In genomic region chr3:14157951-14158350, GRCh38 we compare ENCODE assay signal across 1 cellular context.
TF ChIP-seq lines count a peak whose summit lies in the region.

No MANE protein-coding gene starts in this region.

TF ChIP-seq in WTC11, 78 proteins besides CTCF, POLR2A, EP300 and RAD21 (continued from another document):
- TF ChIP-seq USF1 (CRISPR knock-in tag; IDR thresholded peaks at IDR 0.05) (no peak), GRHL2 (CRISPR knock-in tag; IDR thresholded peaks at IDR 0.05; ENCODE audit: insufficient replicate concordance, severe bottlenecking) (no peak), NFE2L1 (CRISPR knock-in tag; IDR thresholded peaks at IDR 0.05) (no peak), TCF7 (CRISPR knock-in tag; IDR thresholded peaks at IDR 0.05; ENCODE audit: low read depth) (no peak)
- TF ChIP-seq, protein P1, sequence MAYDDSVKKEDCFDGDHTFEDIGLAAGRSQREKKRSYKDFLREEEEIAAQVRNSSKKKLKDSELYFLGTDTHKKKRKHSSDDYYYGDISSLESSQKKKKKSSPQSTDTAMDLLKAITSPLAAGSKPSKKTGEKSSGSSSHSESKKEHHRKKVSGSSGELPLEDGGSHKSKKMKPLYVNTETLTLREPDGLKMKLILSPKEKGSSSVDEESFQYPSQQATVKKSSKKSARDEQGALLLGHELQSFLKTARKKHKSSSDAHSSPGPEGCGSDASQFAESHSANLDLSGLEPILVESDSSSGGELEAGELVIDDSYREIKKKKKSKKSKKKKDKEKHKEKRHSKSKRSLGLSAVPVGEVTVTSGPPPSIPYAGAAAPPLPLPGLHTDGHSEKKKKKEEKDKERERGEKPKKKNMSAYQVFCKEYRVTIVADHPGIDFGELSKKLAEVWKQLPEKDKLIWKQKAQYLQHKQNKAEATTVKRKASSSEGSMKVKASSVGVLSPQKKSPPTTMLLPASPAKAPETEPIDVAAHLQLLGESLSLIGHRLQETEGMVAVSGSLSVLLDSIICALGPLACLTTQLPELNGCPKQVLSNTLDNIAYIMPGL (CRISPR knock-in tag; IDR thresholded peaks at IDR 0.05): no peak
- TF ChIP-seq, protein P2, sequence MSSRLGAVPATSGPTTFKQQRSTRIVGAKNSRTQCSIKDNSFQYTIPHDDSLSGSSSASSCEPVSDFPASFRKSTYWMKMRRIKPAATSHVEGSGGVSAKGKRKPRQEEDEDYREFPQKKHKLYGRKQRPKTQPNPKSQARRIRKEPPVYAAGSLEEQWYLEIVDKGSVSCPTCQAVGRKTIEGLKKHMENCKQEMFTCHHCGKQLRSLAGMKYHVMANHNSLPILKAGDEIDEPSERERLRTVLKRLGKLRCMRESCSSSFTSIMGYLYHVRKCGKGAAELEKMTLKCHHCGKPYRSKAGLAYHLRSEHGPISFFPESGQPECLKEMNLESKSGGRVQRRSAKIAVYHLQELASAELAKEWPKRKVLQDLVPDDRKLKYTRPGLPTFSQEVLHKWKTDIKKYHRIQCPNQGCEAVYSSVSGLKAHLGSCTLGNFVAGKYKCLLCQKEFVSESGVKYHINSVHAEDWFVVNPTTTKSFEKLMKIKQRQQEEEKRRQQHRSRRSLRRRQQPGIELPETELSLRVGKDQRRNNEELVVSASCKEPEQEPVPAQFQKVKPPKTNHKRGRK (CRISPR knock-in tag; IDR thresholded peaks at IDR 0.05; ENCODE audit: borderline replicate concordance): no peak
